Comparison of ENCODE assay signal across 35 cellular contexts in the genomic region with DNA sequence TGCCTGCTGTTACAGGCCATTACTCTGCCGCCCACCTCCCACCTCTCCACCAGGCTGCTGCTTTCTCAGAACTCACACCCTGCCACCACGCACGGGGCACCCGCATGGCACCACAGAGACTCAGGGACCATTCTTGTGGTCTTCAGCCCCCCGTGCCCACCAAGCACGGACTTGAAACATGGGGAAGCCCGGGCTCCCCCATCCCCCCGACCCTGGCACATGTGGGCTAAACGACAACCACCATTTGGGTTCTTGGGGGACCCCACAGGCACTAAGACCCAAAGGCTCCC. TPM values are rescaled to one million over a fixed set of nuclear protein-coding genes. Genes with fewer than 3 reads are reported as not detected.
"Had no signal": no experiment of that assay in that cellular context is flagged by ENCODE, and none has a peak within 500 bp of the region (broad histone marks: within the 10 kb centered on the region; RNA-seq: fewer than 3 reads in every experiment).

No MANE protein-coding gene starts in this region.

- DNase-seq: activated B cell treated with CpG ODN at 0.5 μM for 24 hours; activated CD4-positive, alpha-beta T cell treated with anti-CD3 and anti-CD28 coated beads for 48 hours; activated CD4-positive, alpha-beta T cell treated with anti-CD3 and anti-CD28 coated beads, Interleukin-2, amount 50 U/mL, for 1 hour; activated CD4-positive, alpha-beta T cell treated with anti-CD3 and anti-CD28 coated beads, Interleukin-2, amount 50 U/mL, for 48 hours; activated CD8-positive, alpha-beta memory T cell treated with anti-CD3 and anti-CD28 coated beads for 24 hours; activated CD8-positive, alpha-beta T cell treated with anti-CD3 and anti-CD28 coated beads for 36 hours; activated effector memory CD4-positive, alpha-beta T cell treated with anti-CD3 and anti-CD28 coated beads, Interleukin-2, amount 50 U/mL, for 16 hours; activated naive CD4-positive, alpha-beta T cell treated with anti-CD3 and anti-CD28 coated beads, Interleukin-2, amount 10 ng/mL, durations not matched to agents 7 days and 5 days; activated T-cell treated with anti-CD3 and anti-CD28 coated beads, Interleukin-2, amount 50 U/mL, for 1 hour; activated T-cell treated with anti-CD3 and anti-CD28 coated beads, Interleukin-2, amount 50 U/mL, for 48 hours; amniotic stem cell; body of pancreas; caudate nucleus; cortex of kidney; dermis blood vessel endothelial cell; effector CD4-positive, alpha-beta T cell; esophagus squamous epithelium; foreskin melanocyte; heart right ventricle; T-helper 1 cell; T-helper 17 cell; T1000; WERI-Rb-1 had no signal

- FAIRE-seq: colon, endometrium, endothelial cell of umbilical vein had no signal

- H3K27ac Mint-ChIP-seq: activated B cell treated with CpG ODN at 0.5 μM for 24 hours; activated CD8-positive, alpha-beta T cell treated with anti-CD3 and anti-CD28 coated beads for 36 hours; activated naive CD4-positive, alpha-beta T cell treated with anti-CD3 and anti-CD28 coated beads, Interleukin-2, amount 10 ng/mL, durations not matched to agents 7 days and 5 days; activated naive CD8-positive, alpha-beta T cell; activated T-helper 1 cell treated with anti-CD3 and anti-CD28 coated beads, Interleukin-12 subunit alpha, Interleukin-12 subunit beta, Interleukin-2, Interleukin-4 antibody, amounts not matched to agents 30 ng/mL and 10 ng/mL and 1 ng/mL, durations not matched to agents 14 hours and 24 hours and 36 hours; activated T-helper 2 cell treated with anti-CD3 and anti-CD28 coated beads, Interferon-gamma antibody, Interleukin-2, Interleukin-4, amounts not matched to agents 10 μg/mL and 5 μg/mL and 100 μg/mL, durations not matched to agents 14 hours and 24 hours and 36 hours; T-helper 17 cell; T-helper 2 cell treated with Interferon-gamma antibody and Interleukin-4, amounts not matched to agents 5 μg/mL and 100 μg/mL, for 36 hours had no signal

- H3K27ac ChIP-seq: body of pancreas, epithelial cell of prostate, esophagus squamous epithelium, gastroesophageal sphincter, heart right ventricle, WERI-Rb-1 had no signal

- H3K4me3 Mint-ChIP-seq: activated B cell treated with CpG ODN at 0.5 μM for 24 hours; activated CD8-positive, alpha-beta T cell treated with anti-CD3 and anti-CD28 coated beads for 36 hours; activated naive CD4-positive, alpha-beta T cell treated with anti-CD3 and anti-CD28 coated beads, Interleukin-2, amount 10 ng/mL, durations not matched to agents 7 days and 5 days; activated naive CD8-positive, alpha-beta T cell; activated T-helper 1 cell treated with anti-CD3 and anti-CD28 coated beads, Interleukin-12 subunit alpha, Interleukin-12 subunit beta, Interleukin-2, Interleukin-4 antibody, amounts not matched to agents 30 ng/mL and 10 ng/mL and 1 ng/mL, durations not matched to agents 14 hours and 24 hours and 36 hours; T-helper 17 cell; T-helper 2 cell treated with Interferon-gamma antibody and Interleukin-4, amounts not matched to agents 5 μg/mL and 100 μg/mL, for 36 hours had no signal

- H3K27me3 ChIP-seq: body of pancreas, esophagus squamous epithelium, gastroesophageal sphincter, heart right ventricle had no signal

- H3K9me3 ChIP-seq: body of pancreas, esophagus squamous epithelium, gastroesophageal sphincter, heart right ventricle had no signal

- ATAC-seq: activated CD4-positive, CD25-positive, alpha-beta regulatory T cell treated with anti-CD3 and anti-CD28 coated beads, Interleukin-2, amount 50 U/mL, for 24 hours; activated CD8-positive, alpha-beta T cell treated with anti-CD3 and anti-CD28 coated beads for 36 hours; body of pancreas; gastroesophageal sphincter; T-helper 17 cell had no signal

- H3K9me3 Mint-ChIP-seq: activated B cell treated with CpG ODN at 0.5 μM for 24 hours; activated CD8-positive, alpha-beta T cell treated with anti-CD3 and anti-CD28 coated beads for 36 hours; activated naive CD4-positive, alpha-beta T cell treated with anti-CD3 and anti-CD28 coated beads, Interleukin-2, amount 10 ng/mL, durations not matched to agents 7 days and 5 days; activated T-helper 1 cell treated with anti-CD3 and anti-CD28 coated beads, Interleukin-12 subunit alpha, Interleukin-12 subunit beta, Interleukin-2, Interleukin-4 antibody, amounts not matched to agents 30 ng/mL and 10 ng/mL and 1 ng/mL, durations not matched to agents 14 hours and 24 hours and 36 hours; activated T-helper 2 cell treated with anti-CD3 and anti-CD28 coated beads, Interferon-gamma antibody, Interleukin-2, Interleukin-4, amounts not matched to agents 10 μg/mL and 5 μg/mL and 100 μg/mL, durations not matched to agents 14 hours and 24 hours and 36 hours; T-helper 2 cell treated with Interferon-gamma antibody and Interleukin-4, amounts not matched to agents 5 μg/mL and 100 μg/mL, for 36 hours had no signal

- H3K4me3 ChIP-seq: body of pancreas, esophagus squamous epithelium, gastroesophageal sphincter, heart right ventricle had no signal

RNA-seq across cellular contexts. Expression of gene TINCR, which starts 23.1 kb away (rescaled TPM):
- total RNA-seq: endothelial cell of umbilical vein, fibroblast of villous mesenchyme, glomerular endothelial cell had no signal
